ENCODE assay signal across 15 cellular contexts in genomic region chr2:241112592-241112991, GRCh38. TPM values are rescaled to one million over a fixed set of nuclear protein-coding genes. Genes with fewer than 3 reads are reported as not detected.
DNase-seq lines count a peak whose midpoint lies in the region; ATAC-seq lines count a peak whose summit lies in the region.
"Had no signal": no experiment of that assay in that cellular context is flagged by ENCODE, and none has a peak within 500 bp of the region (broad histone marks: within the 10 kb centered on the region; RNA-seq: fewer than 3 reads in every experiment).

No MANE protein-coding gene starts in this region.

- no peak overlapping the region for H3K4me3 ChIP-seq in effector memory CD4-positive, alpha-beta T cell (ENCODE audit: insufficient read depth, low read depth, low read length, poor library complexity, severe bottlenecking)
- H3K4me3 ChIP-seq: thoracic aorta had no signal

- POLR2A ChIA-PET in activated CD4-positive, alpha-beta memory T cell treated with anti-CD3 and anti-CD28 coated beads, Interleukin-2, amount 10 ng/mL, durations not matched to agents 7 days and 5 days (lab: Charles Lee), result interaction anchor here (1.0 to 1.4 kb wide), 3 partner anchors 10 to 37 kb away, joined by 3 to 6 read pairs (median 3); partner anchors contain the start of genes MTERF4 and PASK

- H3K9me3 Mint-ChIP-seq in activated CD4-positive, alpha-beta memory T cell treated with anti-CD3 and anti-CD28 coated beads, Interleukin-2, amount 10 ng/mL, durations not matched to agents 7 days and 5 days, result no peaks in the 10 kb centered on the region
- H3K9me3 Mint-ChIP-seq: endodermal cell had no signal

- no peaks in the 10 kb centered on the region for H3K9me3 ChIP-seq in effector memory CD4-positive, alpha-beta T cell (ENCODE audit: control insufficient read depth, low read length)
- H3K9me3 ChIP-seq: thoracic aorta had no signal

- no peaks in the 10 kb centered on the region for H3K27me3 ChIP-seq in effector memory CD4-positive, alpha-beta T cell (replicated peaks; ENCODE audit: control insufficient read depth, insufficient read depth, low read length, poor library complexity, severe bottlenecking)

- H3K27ac Mint-ChIP-seq in activated CD4-positive, alpha-beta memory T cell treated with anti-CD3 and anti-CD28 coated beads, Interleukin-2, amount 10 ng/mL, durations not matched to agents 7 days and 5 days, result peak overlapping the region; percentile 98
- H3K27ac Mint-ChIP-seq: endodermal cell had no signal

- CTCF ChIA-PET in activated CD4-positive, alpha-beta memory T cell treated with anti-CD3 and anti-CD28 coated beads, Interleukin-2, amount 10 ng/mL, durations not matched to agents 7 days and 5 days (lab: Charles Lee), result no interaction called here

- DNase-seq in activated effector memory CD4-positive, alpha-beta T cell treated with anti-CD3 and anti-CD28 coated beads, Interleukin-2, amount 50 U/mL, for 16 hours, result peak; percentile 79
- no peak for DNase-seq in activated effector memory CD4-positive, alpha-beta T cell treated with Interleukin-2 at 50 U/mL for 16 hours
- DNase-seq in activated CD4-positive, alpha-beta memory T cell treated with anti-CD3 and anti-CD28 coated beads, Interleukin-2, amount 10 ng/mL, durations not matched to agents 7 days and 5 days, result no peak
- peak in 1 of 3 donors; percentile 63 for DNase-seq in effector memory CD4-positive, alpha-beta T cell
- DNase-seq in stimulated activated naive CD8-positive, alpha-beta T cell treated with anti-CD3 and anti-CD28 coated beads, Interleukin-15, Interleukin-2, amounts not matched to agents 100 U/mL and 50 U/mL, for 24 hours, result peak; percentile 50
- no peak for DNase-seq in GOT3 (lab: John Stamatoyannopoulos, UW)
- DNase-seq in HK-2 (ENCODE audit: unreplicated experiment), result no peak
- DNase-seq: ACHN, endodermal cell, head of caudate nucleus, NCI-H1092, nucleus accumbens, RPMI8226 had no signal

- H3K36me3 Mint-ChIP-seq in activated CD4-positive, alpha-beta memory T cell treated with anti-CD3 and anti-CD28 coated beads, Interleukin-2, amount 10 ng/mL, durations not matched to agents 7 days and 5 days (ENCODE audit: low read depth), result peaks cover 50% of the 10 kb centered on the region

- ATAC-seq in stimulated activated naive CD8-positive, alpha-beta T cell treated with anti-CD3 and anti-CD28 coated beads, Interleukin-15, Interleukin-2, amounts not matched to agents 100 U/mL and 50 U/mL, for 24 hours, result peak; percentile 70
- no peak for ATAC-seq in GM19455 (IDR thresholded peaks at IDR 0.05; ENCODE audit: unreplicated experiment)

- no peaks in the 10 kb centered on the region for H3K27me3 Mint-ChIP-seq in activated CD4-positive, alpha-beta memory T cell treated with anti-CD3 and anti-CD28 coated beads, Interleukin-2, amount 10 ng/mL, durations not matched to agents 7 days and 5 days

- peak overlapping the region; percentile 74 for H3K27ac ChIP-seq in effector memory CD4-positive, alpha-beta T cell (ENCODE audit: insufficient read depth, low read length, poor library complexity, severe bottlenecking)
- H3K27ac ChIP-seq: thoracic aorta had no signal

- peak overlapping the region; percentile 73 for H3K4me3 Mint-ChIP-seq in activated CD4-positive, alpha-beta memory T cell treated with anti-CD3 and anti-CD28 coated beads, Interleukin-2, amount 10 ng/mL, durations not matched to agents 7 days and 5 days
- H3K4me3 Mint-ChIP-seq: endodermal cell had no signal

- H3K36me3 ChIP-seq in effector memory CD4-positive, alpha-beta T cell (ENCODE audit: control insufficient read depth, insufficient read depth, low read length), result peaks cover 4% of the 10 kb centered on the region
- H3K36me3 ChIP-seq: thoracic aorta had no signal

- H3K4me1 Mint-ChIP-seq in activated CD4-positive, alpha-beta memory T cell treated with anti-CD3 and anti-CD28 coated beads, Interleukin-2, amount 10 ng/mL, durations not matched to agents 7 days and 5 days, result peaks cover 45% of the 10 kb centered on the region
- H3K4me1 Mint-ChIP-seq: endodermal cell had no signal

- peaks cover 33% of the 10 kb centered on the region for H3K4me1 ChIP-seq in effector memory CD4-positive, alpha-beta T cell (ENCODE audit: control insufficient read depth, insufficient read depth, low read length, poor library complexity, severe bottlenecking)

RNA-seq across cellular contexts. Expression of gene MTERF4, which starts 10.5 kb away (rescaled TPM):
- 10 to 100 TPM; 41.5 to 45.4 TPM for total RNA-seq in activated CD4-positive, alpha-beta memory T cell treated with anti-CD3 and anti-CD28 coated beads, Interleukin-2, amount 10 ng/mL, durations not matched to agents 7 days and 5 days

RNA-seq across cellular contexts. Expression of gene PASK, which starts 36.7 kb away (rescaled TPM):
- total RNA-seq in activated CD4-positive, alpha-beta memory T cell treated with anti-CD3 and anti-CD28 coated beads, Interleukin-2, amount 10 ng/mL, durations not matched to agents 7 days and 5 days, result 10 to 100 TPM; 58.1 to 58.9 TPM

RNA-seq across cellular contexts. Expression of gene PPP1R7, which starts 37.7 kb away (rescaled TPM):
- 100 to 1,000 TPM; 103 to 106 TPM for total RNA-seq in activated CD4-positive, alpha-beta memory T cell treated with anti-CD3 and anti-CD28 coated beads, Interleukin-2, amount 10 ng/mL, durations not matched to agents 7 days and 5 days

Comparison
In these comparisons a context has a peak if more than half of its experiments do, and no peak if none do; other contexts are left out.
1. DNase-seq: peak in activated effector memory CD4-positive, alpha-beta T cell treated with anti-CD3 and anti-CD28 coated beads, Interleukin-2, amount 50 U/mL, for 16 hours (single experiment) and stimulated activated naive CD8-positive, alpha-beta T cell treated with anti-CD3 and anti-CD28 coated beads, Interleukin-15, Interleukin-2, amounts not matched to agents 100 U/mL and 50 U/mL, for 24 hours (single experiment); none in activated effector memory CD4-positive, alpha-beta T cell treated with Interleukin-2 at 50 U/mL for 16 hours (single experiment), activated CD4-positive, alpha-beta memory T cell treated with anti-CD3 and anti-CD28 coated beads, Interleukin-2, amount 10 ng/mL, durations not matched to agents 7 days and 5 days (single experiment), GOT3 (single experiment) and HK-2 (single experiment).